8 cellular contexts compared by ENCODE assay signal in genomic region chr3:158731525-158731924, GRCh38. TPM values are rescaled to one million over a fixed set of nuclear protein-coding genes. Genes with fewer than 3 reads are reported as not detected.
DNase-seq lines count a peak whose midpoint lies in the region; ATAC-seq and TF ChIP-seq lines count a peak whose summit lies in the region.

No MANE protein-coding gene starts in this region.

- 63% methylated on average over 13 of the region's 13 CpGs for WGBS in hepatocyte (ENCODE audit: low lambda C conversion rate, missing lambda C conversion rate)

- peaks cover 8% of the 10 kb centered on the region for H3K4me1 ChIP-seq in hepatocyte (ENCODE audit: insufficient read depth)
- peaks cover 26% of the 10 kb centered on the region for H3K4me1 ChIP-seq in skeletal muscle satellite cell (ENCODE audit: control insufficient read depth, insufficient read depth, low read length)

- DNase-seq in activated CD4-positive, alpha-beta memory T cell treated with anti-CD3 and anti-CD28 coated beads, Interleukin-2, amount 10 ng/mL, durations not matched to agents 7 days and 5 days, result no peak
- DNase-seq in hepatocyte (ENCODE audit: low spot score), result no peak
- no peak for DNase-seq in foreskin melanocyte
- no peak for DNase-seq in NCI-H524 treated with DMSO at 0.1 percent for 48 hours (lab: John Stamatoyannopoulos, UW)
- DNase-seq in Kasumi-1 (lab: John Stamatoyannopoulos, UW), result no peak

- POLR2A ChIA-PET in activated CD4-positive, alpha-beta memory T cell treated with anti-CD3 and anti-CD28 coated beads, Interleukin-2, amount 10 ng/mL, durations not matched to agents 7 days and 5 days (lab: Charles Lee), result interaction anchor here (1.2 kb wide), 1 partner anchor 70 kb away, joined by 4 read pairs; the partner anchor contains the start of gene MFSD1

- no peak for ATAC-seq in GM21360 (IDR thresholded peaks at IDR 0.05; ENCODE audit: unreplicated experiment)

- H3K27me3 ChIP-seq in hepatocyte (no peaks in the 10 kb centered on the region), skeletal muscle satellite cell (ENCODE audit: control insufficient read depth, insufficient read depth, low read length) (no peaks in the 10 kb centered on the region)

- H4K20me1 ChIP-seq in hepatocyte (ENCODE audit: insufficient read depth, poor library complexity, severe bottlenecking), result no peaks in the 10 kb centered on the region

- H3K4me1 Mint-ChIP-seq in activated CD4-positive, alpha-beta memory T cell treated with anti-CD3 and anti-CD28 coated beads, Interleukin-2, amount 10 ng/mL, durations not matched to agents 7 days and 5 days, result peaks cover 19% of the 10 kb centered on the region

- peaks cover 9% of the 10 kb centered on the region for H3K79me2 ChIP-seq in hepatocyte

- peak overlapping the region; percentile 92 for H3K4me2 ChIP-seq in hepatocyte
- peak overlapping the region; percentile 98 for H3K4me2 ChIP-seq in skeletal muscle satellite cell (ENCODE audit: low read length)

- CTCF ChIA-PET in activated CD4-positive, alpha-beta memory T cell treated with anti-CD3 and anti-CD28 coated beads, Interleukin-2, amount 10 ng/mL, durations not matched to agents 7 days and 5 days (lab: Charles Lee), result no interaction called here

- H3K4me3 Mint-ChIP-seq in activated CD4-positive, alpha-beta memory T cell treated with anti-CD3 and anti-CD28 coated beads, Interleukin-2, amount 10 ng/mL, durations not matched to agents 7 days and 5 days, result peak overlapping the region; percentile 41

- H3K27ac ChIP-seq in hepatocyte, result peak overlapping the region; percentile 64

- TF ChIP-seq CTCF in GM12875 (IDR thresholded peaks at IDR 0.05; ENCODE audit: borderline replicate concordance, insufficient read depth, low read depth, low read length) (no peak), hepatocyte (IDR thresholded peaks at IDR 0.05; ENCODE audit: poor library complexity) (no peak)

- H3K27me3 Mint-ChIP-seq in activated CD4-positive, alpha-beta memory T cell treated with anti-CD3 and anti-CD28 coated beads, Interleukin-2, amount 10 ng/mL, durations not matched to agents 7 days and 5 days, result no peaks in the 10 kb centered on the region

- H3K9me3 Mint-ChIP-seq in activated CD4-positive, alpha-beta memory T cell treated with anti-CD3 and anti-CD28 coated beads, Interleukin-2, amount 10 ng/mL, durations not matched to agents 7 days and 5 days, result peaks cover 4% of the 10 kb centered on the region

- H3K9me3 ChIP-seq in hepatocyte (ENCODE audit: low read depth) (no peaks in the 10 kb centered on the region), skeletal muscle satellite cell (replicated peaks; ENCODE audit: low read length) (no peaks in the 10 kb centered on the region)

- no peaks in the 10 kb centered on the region for H3K36me3 ChIP-seq in hepatocyte (replicated peaks; ENCODE audit: insufficient read depth, low read depth)
- H3K36me3 ChIP-seq in skeletal muscle satellite cell (ENCODE audit: insufficient read depth, low read length), result no peaks in the 10 kb centered on the region

- H3K4me3 ChIP-seq in GM12875 (ENCODE audit: low read depth, low read length) (peak overlapping the region; percentile 6), hepatocyte (peak overlapping the region; percentile 44), skeletal muscle satellite cell (ENCODE audit: low read length) (peak overlapping the region; percentile 75)

- H3K9ac ChIP-seq in skeletal muscle satellite cell (ENCODE audit: low read depth, low read length), result peak overlapping the region; percentile 74

- H3K27ac Mint-ChIP-seq in activated CD4-positive, alpha-beta memory T cell treated with anti-CD3 and anti-CD28 coated beads, Interleukin-2, amount 10 ng/mL, durations not matched to agents 7 days and 5 days, result no peak overlapping the region

- H3K9me2 ChIP-seq in hepatocyte (replicated peaks; ENCODE audit: insufficient read depth), result no peaks in the 10 kb centered on the region

- H2AFZ ChIP-seq in hepatocyte, result peak overlapping the region; percentile 96

- peaks cover 2% of the 10 kb centered on the region for H3K36me3 Mint-ChIP-seq in activated CD4-positive, alpha-beta memory T cell treated with anti-CD3 and anti-CD28 coated beads, Interleukin-2, amount 10 ng/mL, durations not matched to agents 7 days and 5 days (ENCODE audit: low read depth)

RNA-seq across cellular contexts. Expression of gene RARRES1, which starts 0.7 kb away (rescaled TPM):
- total RNA-seq in activated CD4-positive, alpha-beta memory T cell treated with anti-CD3 and anti-CD28 coated beads, Interleukin-2, amount 10 ng/mL, durations not matched to agents 7 days and 5 days, result not detected
- 73.1 and 90.3 TPM in 2 replicates for total RNA-seq in hepatocyte
- 36.9 and 40.7 TPM in 2 replicates for polyA plus RNA-seq in hepatocyte
- 1.3 and 2.2 TPM in 2 replicates for total RNA-seq in skeletal muscle satellite cell (2012; rRNA removed)

RNA-seq across cellular contexts. Expression of gene LXN, which starts 59.1 kb away (rescaled TPM):
- total RNA-seq in activated CD4-positive, alpha-beta memory T cell treated with anti-CD3 and anti-CD28 coated beads, Interleukin-2, amount 10 ng/mL, durations not matched to agents 7 days and 5 days, result 10 to 100 TPM; 10.3 to 11.9 TPM
- total RNA-seq in hepatocyte, result 19.6 and 26.6 TPM in 2 replicates
- polyA plus RNA-seq in hepatocyte, result 21.3 and 24.8 TPM in 2 replicates
- 23.4 and 32.4 TPM in 2 replicates for total RNA-seq in skeletal muscle satellite cell (2012; rRNA removed)

Comparison
In these comparisons a context has a peak if more than half of its experiments do, and no peak if none do; other contexts are left out.
1. H3K4me3 ChIP-seq: peak in every context shown above with its lines; median percentile 75 in skeletal muscle satellite cell; 44 in hepatocyte; 6 in GM12875.
2. RNA of gene RARRES1, which starts 0.7 kb away (total RNA-seq): 73.1 to 90.3 TPM in hepatocyte; not detected in activated CD4-positive, alpha-beta memory T cell treated with anti-CD3 and anti-CD28 coated beads, Interleukin-2, amount 10 ng/mL, durations not matched to agents 7 days and 5 days; every median in the first group is over 10 times any median in the second.